13 cellular contexts compared by ENCODE assay signal in the genomic region with DNA sequence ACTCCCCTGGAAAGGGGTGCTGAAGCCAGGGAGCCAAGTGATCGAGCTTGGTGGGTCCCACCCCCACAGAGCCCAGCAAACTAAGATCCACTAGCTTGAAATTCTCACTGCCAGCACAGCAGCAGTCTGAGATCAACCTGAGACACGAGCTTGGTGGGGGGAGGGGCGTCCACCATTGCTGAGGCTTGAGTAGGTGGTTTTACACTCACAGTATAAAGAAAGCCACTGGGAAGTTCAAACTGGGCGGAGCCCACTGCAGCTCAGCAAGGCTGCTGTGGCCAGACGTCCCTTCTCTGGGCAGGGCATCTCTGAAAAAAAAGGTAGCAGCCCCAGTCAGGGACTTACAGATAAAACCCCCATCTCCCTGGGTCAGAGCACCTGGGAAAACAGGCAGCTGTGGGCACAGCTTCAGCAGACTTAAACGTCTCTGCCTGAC. TPM values are rescaled to one million over a fixed set of nuclear protein-coding genes. Genes with fewer than 3 reads are reported as not detected.
DNase-seq lines count a peak whose midpoint lies in the region; ATAC-seq, FAIRE-seq and TF ChIP-seq lines count a peak whose summit lies in the region.
"Not testable (repeated sequence)": the region's sequence is repeated elsewhere in the genome, so short reads cannot be mapped to it uniquely, and the experiment has no call there.
"Had no signal": no experiment of that assay in that cellular context is flagged by ENCODE, and none has a peak within 500 bp of the region (broad histone marks: within the 10 kb centered on the region; RNA-seq: fewer than 3 reads in every experiment).

No MANE protein-coding gene starts in this region.

- not testable (repeated sequence) for H3K4me1 Mint-ChIP-seq in activated CD4-positive, alpha-beta memory T cell treated with anti-CD3 and anti-CD28 coated beads for 36 hours (ENCODE audit: low read depth)

- not testable (repeated sequence) for H3K79me1 ChIP-seq in neuronal stem cell (ENCODE audit: low read depth, low read length)

- H3K4me3 Mint-ChIP-seq in activated CD4-positive, alpha-beta memory T cell treated with anti-CD3 and anti-CD28 coated beads for 36 hours = not testable (repeated sequence)

- not testable (repeated sequence) for H2BK15ac ChIP-seq in neuronal stem cell (ENCODE audit: low read length)

- ATAC-seq in body of pancreas = not testable (repeated sequence)

- not testable (repeated sequence) for H3K36me3 Mint-ChIP-seq in activated CD4-positive, alpha-beta memory T cell treated with anti-CD3 and anti-CD28 coated beads for 36 hours

- not testable (repeated sequence) for H2AFZ ChIP-seq in neuronal stem cell (ENCODE audit: low read length)

- not testable (repeated sequence) for H2BK12ac ChIP-seq in neuronal stem cell (ENCODE audit: low read length)

- not testable (repeated sequence) for H3K27ac ChIP-seq in HUES64 (ENCODE audit: low read depth, low read length); body of pancreas; kidney (ENCODE audit: low read depth in 2 of 2, low read length in 2 of 2); neuronal stem cell (replicated peaks; ENCODE audit: low read length)

- not testable (repeated sequence) for H3K23ac ChIP-seq in neuronal stem cell (ENCODE audit: low read depth, low read length, poor library complexity)

- TF ChIP-seq POLR2A in body of pancreas (IDR thresholded peaks at IDR 0.05) = not testable (repeated sequence)

- H4K8ac ChIP-seq in neuronal stem cell (ENCODE audit: low read depth, low read length) = not testable (repeated sequence)

- not testable (repeated sequence) for H3K4ac ChIP-seq in neuronal stem cell (ENCODE audit: low read length)

- not testable (repeated sequence) for FAIRE-seq in kidney (lab: Jason Lieb, UNC)

- not testable (repeated sequence) for H3K18ac ChIP-seq in neuronal stem cell (ENCODE audit: low read length)

- H4K91ac ChIP-seq in neuronal stem cell (ENCODE audit: low read depth, low read length, poor library complexity) = not testable (repeated sequence)

- not testable (repeated sequence) for H3K4me2 ChIP-seq in neuronal stem cell (ENCODE audit: insufficient read depth, low read length, poor library complexity, severe bottlenecking)

- not testable (repeated sequence) for H2BK120ac ChIP-seq in neuronal stem cell (ENCODE audit: low read depth, low read length)

- 42% methylated on average over 6 of the region's 6 CpGs for WGBS in HUES64
- 10 to 17% methylated on average over 3 to 6 of the region's 6 CpGs for WGBS in body of pancreas, 2 donors
- no CpG with 5 or more reads among the region's 6 CpGs for WGBS in neuronal stem cell (ENCODE audit: extremely low coverage in 2 of 2, insufficient read length in 2 of 2, insufficient replicate concordance in 1 of 2), 2 donors

- H3K27me3 ChIP-seq in HUES64 (ENCODE audit: insufficient read depth, low read length); NT2/D1 (ENCODE audit: insufficient read depth, insufficient read length); body of pancreas: not testable (repeated sequence)
- H3K27me3 ChIP-seq in neuronal stem cell (ENCODE audit: control insufficient read depth in 3 of 3, insufficient read depth in 3 of 3, low read depth in 1 of 3, low read length in 3 of 3) = peaks cover 0 to 11% (median 0%) of the 10 kb centered on the region in 3 experiments

- intact Hi-C loops in activated CD4-positive, alpha-beta memory T cell treated with anti-CD3 and anti-CD28 coated beads for 36 hours (cut with micrococcal nuclease); body of pancreas (cut with DNase I); kidney (cut with DNase I): not testable (repeated sequence)

- POLR2A ChIA-PET in activated CD4-positive, alpha-beta memory T cell treated with anti-CD3 and anti-CD28 coated beads for 36 hours (lab: Charles Lee) = not testable (repeated sequence)

- not testable (repeated sequence) for H3K9me3 Mint-ChIP-seq in activated CD4-positive, alpha-beta memory T cell treated with anti-CD3 and anti-CD28 coated beads for 36 hours

- H3K4me1 ChIP-seq in HUES64 (ENCODE audit: insufficient read depth, low read length); NT2/D1 (ENCODE audit: insufficient read depth, insufficient read length); body of pancreas; kidney (ENCODE audit: control insufficient read depth in 1 of 2, insufficient read depth in 1 of 2, low read depth in 1 of 2, low read length in 2 of 2); neuronal stem cell (ENCODE audit: control insufficient read depth in 2 of 2, insufficient read depth in 1 of 2, low read depth in 1 of 2, low read length in 2 of 2): not testable (repeated sequence)

- H3K9ac ChIP-seq in HUES64 (ENCODE audit: low read depth, low read length) (peak overlapping the region; percentile 41; the same call in 1 of the 2 replicates), NT2/D1 (ENCODE audit: insufficient read length, low read depth) (peak overlapping the region; percentile 42)
- not testable (repeated sequence) for H3K9ac ChIP-seq in kidney (ENCODE audit: low read length in 2 of 2); neuronal stem cell (ENCODE audit: low read depth, low read length, poor library complexity)

- TF ChIP-seq CTCF in body of pancreas (IDR thresholded peaks at IDR 0.05); kidney (IDR thresholded peaks at IDR 0.05; ENCODE audit: borderline replicate concordance, extremely low read depth, insufficient read depth): not testable (repeated sequence)

- H2AK5ac ChIP-seq in neuronal stem cell (ENCODE audit: low read depth, low read length) = not testable (repeated sequence)

- CTCF ChIA-PET in activated CD4-positive, alpha-beta memory T cell treated with anti-CD3 and anti-CD28 coated beads for 36 hours (lab: Charles Lee) = interaction anchor here (1.0 to 1.2 kb wide), 2 partner anchors 33 to 40 kb away, joined by 3 read pairs; no protein-coding TSS in a partner anchor

- peak overlapping the region; percentile 30 for H2BK5ac ChIP-seq in neuronal stem cell (ENCODE audit: low read length)

- peak; percentile 16 for DNase-seq in Daoy (ENCODE audit: low read depth)
- DNase-seq in NT2/D1 (ENCODE audit: low read depth, low spot score); neuronal stem cell (ENCODE audit: low spot score): not testable (repeated sequence)
- peak; percentile 23 for DNase-seq in activated CD4-positive, alpha-beta memory T cell treated with anti-CD3 and anti-CD28 coated beads for 36 hours
- peak; percentile 26 to 76 (median 56) for DNase-seq in body of pancreas
- DNase-seq in kidney = peak; percentile 57
- DNase-seq in stimulated activated CD4-positive, alpha-beta T cell treated with anti-CD3 and anti-CD28 coated beads, Interleukin-15, amount 100 ng/mL, for 24 hours = peak; percentile 12

- H3K36me3 ChIP-seq in HUES64 (ENCODE audit: insufficient read depth, low read length); NT2/D1 (ENCODE audit: insufficient read depth, insufficient read length, low read length); body of pancreas (replicated peaks in 1 of 2; ENCODE audit: insufficient read depth in 1 of 2, low read depth in 2 of 2); kidney (ENCODE audit: control insufficient read depth in 1 of 2, insufficient read depth in 2 of 2, low read length in 2 of 2); neuronal stem cell (replicated peaks in 1 of 2; ENCODE audit: control insufficient read depth in 2 of 2, insufficient read depth in 2 of 2, low read length in 2 of 2): not testable (repeated sequence)

- H3K9me3 ChIP-seq in HUES64 (ENCODE audit: insufficient read depth, low read depth, low read length); NT2/D1 (ENCODE audit: insufficient read depth, low read length); body of pancreas; kidney (ENCODE audit: control insufficient read depth in 1 of 2, low read length in 2 of 2); neuronal stem cell (replicated peaks in 1 of 2; ENCODE audit: control insufficient read depth in 2 of 2, insufficient read depth in 1 of 2, low read depth in 1 of 2, low read length in 2 of 2): not testable (repeated sequence)

- H3K4me3 ChIP-seq in HUES64 (ENCODE audit: low read length); NT2/D1 (ENCODE audit: insufficient read length, low read depth); body of pancreas; kidney (ENCODE audit: low read length in 2 of 2); neuronal stem cell (ENCODE audit: low read length in 2 of 2): not testable (repeated sequence)

- H3K27ac Mint-ChIP-seq in activated CD4-positive, alpha-beta memory T cell treated with anti-CD3 and anti-CD28 coated beads for 36 hours = not testable (repeated sequence)

- peaks cover 39% of the 10 kb centered on the region for H3K27me3 Mint-ChIP-seq in activated CD4-positive, alpha-beta memory T cell treated with anti-CD3 and anti-CD28 coated beads for 36 hours

- not testable (repeated sequence) for H3K14ac ChIP-seq in neuronal stem cell (ENCODE audit: low read length)

RNA-seq across cellular contexts. Expression of a gene that starts 42.0 kb away (rescaled TPM):
- not detected in 2 replicates for total RNA-seq in Daoy (2014; rRNA removed; shearing (Covaris generic))
- polyA plus RNA-seq in HUES64 (2013, experiment 1 of 2) = not detected
- polyA plus RNA-seq in HUES64 (2013, experiment 2 of 2) = not detected
- total RNA-seq in activated CD4-positive, alpha-beta memory T cell treated with anti-CD3 and anti-CD28 coated beads for 36 hours = not detected
- total RNA-seq in body of pancreas (not detected), kidney (not detected)
- not detected for polyA plus RNA-seq in kidney (ENCODE audit: insufficient read depth, low read depth, low replicate concordance)
- not detected for polyA plus RNA-seq in neuronal stem cell (2013, experiment 1 of 2)
- not detected for polyA plus RNA-seq in neuronal stem cell (2013, experiment 2 of 2)
- total RNA-seq: A172, HFFc6, OCI-LY7, Right ventricle myocardium inferior, SJSA1 had no signal
